1 cellular context compared by ENCODE assay signal in genomic region chr5:108521841-108522506, GRCh38.
TF ChIP-seq lines count a peak whose summit lies in the region.

No MANE protein-coding gene starts in this region.

TF ChIP-seq in GM23338, 12 proteins besides CTCF, POLR2A, EP300 and RAD21 (continued from another document):
- TF ChIP-seq ZNF462 (CRISPR knock-in tag; IDR thresholded peaks at IDR 0.05) (no peak), ZNF114 (CRISPR knock-in tag; IDR thresholded peaks at IDR 0.05) (no peak), JUNB (IDR thresholded peaks at IDR 0.05; ENCODE audit: unreplicated experiment) (no peak)
TF ChIP-seq in GM23338: peak in this region for 0.
